In genomic region chr4:57442834-57443291, GRCh38 we compare ENCODE assay signal across 7 cellular contexts.
DNase-seq lines count a peak whose midpoint lies in the region; ATAC-seq and TF ChIP-seq lines count a peak whose summit lies in the region.

No MANE protein-coding gene starts in this region.

- WGBS in lung, 2 donors: 21 to 30% methylated on average over 4 of the region's 4 CpGs

- H3K4me3 ChIP-seq in HEK293 (ENCODE audit: low read depth, low read length) (no peak overlapping the region), coronary artery (no peak overlapping the region), lung (no peak overlapping the region)

- DNase-seq in EH (ENCODE audit: low read depth) (peak; percentile 46), NCI-H748 treated with DMSO at 0.1 percent for 48 hours (lab: John Stamatoyannopoulos, UW) (peak; percentile 20), coronary artery (ENCODE audit: low spot score) (no peak), lung (ENCODE audit: low spot score) (no peak), cerebellar nuclear complex (lab: John Stamatoyannopoulos, UW) (no peak), foreskin melanocyte (no peak)

- CTCF ChIA-PET in HEK293 (lab: Yijun Ruan, JAX): interaction anchor here (0.8 to 2.7 kb wide), 5 partner anchors 8 to 1801 kb away, joined by 3 to 12 read pairs (median 3); no protein-coding TSS in a partner anchor

- H3K4me1 ChIP-seq in HEK293 (ENCODE audit: control insufficient read depth, insufficient read depth, low read length) (no peaks in the 10 kb centered on the region), lung (ENCODE audit: control insufficient read depth in 2 of 2, insufficient read depth in 2 of 2, low read length in 2 of 2) (peaks cover 0 to 3% of the 10 kb centered on the region in 2 donors)

- H3K27me3 ChIP-seq in lung (ENCODE audit: control insufficient read depth, insufficient read depth): no peaks in the 10 kb centered on the region

- POLR2A ChIA-PET in HEK293 (lab: Yijun Ruan, JAX): no interaction called here

- H3K36me3 ChIP-seq in HEK293 (ENCODE audit: control insufficient read depth in 2 of 2, insufficient read depth in 1 of 2, low read length in 2 of 2): no peaks in the 10 kb centered on the region
- H3K36me3 ChIP-seq in lung (ENCODE audit: control insufficient read depth in 2 of 2, insufficient read depth in 2 of 2, low read length in 2 of 2): no peaks in the 10 kb centered on the region

- TF ChIP-seq CTCF in HEK293 (tag by site-specific recombination; IDR thresholded peaks at IDR 0.05) (no peak), coronary artery (IDR thresholded peaks at IDR 0.05) (peak; percentile 66), lung (IDR thresholded peaks at IDR 0.05; ENCODE audit: control extremely low read depth, extremely low read depth) (no peak)

- peak; percentile 58 for ATAC-seq in lung (ENCODE audit: insufficient read depth, low FRiP score)

- no peaks in the 10 kb centered on the region for H3K9me3 ChIP-seq in HEK293 (ENCODE audit: control insufficient read depth, insufficient read depth, low read depth, low read length)
- no peaks in the 10 kb centered on the region for H3K9me3 ChIP-seq in lung (ENCODE audit: control insufficient read depth in 2 of 2, insufficient read depth in 1 of 2, low read length in 1 of 2)

- H3K27ac ChIP-seq in HEK293 (ENCODE audit: extremely low read depth, low read depth, low read length) (no peak overlapping the region), coronary artery (no peak overlapping the region), lung (ENCODE audit: low read depth in 1 of 2, low read length in 1 of 2) (no peak overlapping the region)

TF ChIP-seq in HEK293, 187 proteins besides CTCF, POLR2A, EP300 and RAD21:
- TF ChIP-seq ZNF654 (tag by site-specific recombination; IDR thresholded peaks at IDR 0.05; ENCODE audit: low read depth): peak; percentile 54
- no peak for TF ChIP-seq PRDM10 (tag by site-specific recombination; IDR thresholded peaks at IDR 0.05)

Comparison
In these comparisons a context has a peak if more than half of its experiments do, and no peak if none do; other contexts are left out.
1. DNase-seq: peak in EH (single experiment) and NCI-H748 treated with DMSO at 0.1 percent for 48 hours (single experiment); none in coronary artery (single experiment), lung (single experiment), cerebellar nuclear complex (0 of 2) and foreskin melanocyte (single experiment).